Comparison of ENCODE assay signal across 15 cellular contexts in the genomic region with DNA sequence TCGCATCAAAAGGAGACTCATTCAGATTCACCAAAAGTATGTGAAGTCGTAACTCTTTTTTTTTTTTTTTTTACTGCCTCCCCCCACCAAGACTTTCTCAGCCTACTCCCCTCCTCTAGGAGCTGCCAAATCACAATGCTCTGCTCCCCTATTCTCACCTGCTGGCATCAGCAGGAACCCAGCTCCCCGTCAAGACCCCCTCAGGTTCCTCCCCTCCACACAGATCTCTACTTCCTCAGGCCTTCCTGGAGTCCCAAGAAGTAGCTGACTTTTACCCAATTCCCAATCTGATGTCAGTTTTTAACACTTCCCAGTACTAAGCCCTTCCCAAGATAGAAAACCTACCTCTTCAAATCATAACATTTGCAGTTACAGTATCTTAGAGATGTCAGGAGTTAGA. TPM values are rescaled to one million over a fixed set of nuclear protein-coding genes. Genes with fewer than 3 reads are reported as not detected.
A peak's percentile ranks its signal among the peaks of the same experiment; 100 is the strongest.
DNase-seq lines count a peak whose midpoint lies in the region; ATAC-seq and TF ChIP-seq lines count a peak whose summit lies in the region.
"Had no signal": no experiment of that assay in that cellular context is flagged by ENCODE, and none has a peak within 500 bp of the region (broad histone marks: within the 10 kb centered on the region; RNA-seq: fewer than 3 reads in every experiment).

No MANE protein-coding gene starts in this region.

- H3K36me3 ChIP-seq in OCI-LY3 (replicated peaks; ENCODE audit: low read depth, low read length), result no peaks in the 10 kb centered on the region

- H2AFZ ChIP-seq in OCI-LY3 (ENCODE audit: low read depth, low read length), result no peak overlapping the region
- H2AFZ ChIP-seq: PC-9 had no signal

- H3K4me3 ChIP-seq in OCI-LY3 (ENCODE audit: low read length), result no peak overlapping the region
- H3K4me3 ChIP-seq: BLaER1 treated with 17β-estradiol and CSF1 and Interleukin-3, amounts not matched to agents 10 nM and 100 nM; PC-9 had no signal

- peaks cover 31 to 66% of the 10 kb centered on the region in 2 donors for H3K4me1 Mint-ChIP-seq in natural killer cell treated with Interleukin-12 subunit alpha and Interleukin-12 subunit beta and Interleukin-15 and Interleukin-18, amount 100 ng/mL, for 72 hours (ENCODE audit: low read depth in 2 of 2)
- H3K4me1 Mint-ChIP-seq in natural killer cell (peaks cover 34 to 35% of the 10 kb centered on the region in 2 donors), endothelial cell (ENCODE audit: unreplicated experiment) (peaks cover 77% of the 10 kb centered on the region)

- no peak for DNase-seq in natural killer cell treated with Interleukin-12 subunit alpha and Interleukin-12 subunit beta and Interleukin-15 and Interleukin-18, amount 100 ng/mL, for 72 hours (ENCODE audit: low spot score)
- DNase-seq in natural killer cell, result no peak
- DNase-seq in endothelial cell (ENCODE audit: low spot score), result no peak
- DNase-seq in A172 (ENCODE audit: low spot score), result no peak
- no peak for DNase-seq in MV-4-11 (lab: John Stamatoyannopoulos, UW)
- DNase-seq: Kasumi-1, NCI-H146, NCI-H2107, NCI-H226, NCI-H69, PC-9 had no signal

- H3K36me3 Mint-ChIP-seq in natural killer cell treated with Interleukin-12 subunit alpha and Interleukin-12 subunit beta and Interleukin-15 and Interleukin-18, amount 100 ng/mL, for 72 hours, result no peaks in the 10 kb centered on the region
- H3K36me3 Mint-ChIP-seq in natural killer cell (no peaks in the 10 kb centered on the region), endothelial cell (ENCODE audit: low read depth, unreplicated experiment) (peaks cover 20% of the 10 kb centered on the region)

- H3K27me3 ChIP-seq in OCI-LY3 (ENCODE audit: low read depth, low read length), result no peaks in the 10 kb centered on the region
- H3K27me3 ChIP-seq: BLaER1 treated with 17β-estradiol and CSF1 and Interleukin-3, amounts not matched to agents 10 nM and 100 nM had no signal

- no peaks in the 10 kb centered on the region for H3K9me3 ChIP-seq in OCI-LY3 (ENCODE audit: insufficient read depth, low read length)

- H3K27me3 Mint-ChIP-seq in natural killer cell treated with Interleukin-12 subunit alpha and Interleukin-12 subunit beta and Interleukin-15 and Interleukin-18, amount 100 ng/mL, for 72 hours, result no peaks in the 10 kb centered on the region
- H3K27me3 Mint-ChIP-seq in natural killer cell (ENCODE audit: low read depth in 2 of 2), result no peaks in the 10 kb centered on the region
- peaks cover 7% of the 10 kb centered on the region for H3K27me3 Mint-ChIP-seq in endothelial cell (ENCODE audit: unreplicated experiment)

- H3K4me3 Mint-ChIP-seq in natural killer cell treated with Interleukin-12 subunit alpha and Interleukin-12 subunit beta and Interleukin-15 and Interleukin-18, amount 100 ng/mL, for 72 hours, result no peak overlapping the region
- H3K4me3 Mint-ChIP-seq in natural killer cell, result no peak overlapping the region
- H3K4me3 Mint-ChIP-seq in endothelial cell (ENCODE audit: unreplicated experiment), result no peak overlapping the region

- H3K9me3 Mint-ChIP-seq in natural killer cell treated with Interleukin-12 subunit alpha and Interleukin-12 subunit beta and Interleukin-15 and Interleukin-18, amount 100 ng/mL, for 72 hours, result no peaks in the 10 kb centered on the region
- H3K9me3 Mint-ChIP-seq in natural killer cell (no peaks in the 10 kb centered on the region), endothelial cell (ENCODE audit: unreplicated experiment) (no peaks in the 10 kb centered on the region)

- peak overlapping the region; percentile 18; the same call in 1 of the 2 replicates for H3K4me2 ChIP-seq in OCI-LY3 (ENCODE audit: low read length)
- H3K4me2 ChIP-seq: PC-9 had no signal

- peaks cover 73% of the 10 kb centered on the region for H3K4me1 ChIP-seq in OCI-LY3 (ENCODE audit: low read length)

- intact Hi-C loops in natural killer cell (cut with micrococcal nuclease), result loop anchor here (1.0 kb wide), 1 partner anchor 60 kb away; no protein-coding TSS in a partner anchor

- peak overlapping the region; percentile 92 for H3K27ac ChIP-seq in OCI-LY3 (ENCODE audit: low read length)
- H3K27ac ChIP-seq: PC-9 had no signal

- H3K9ac ChIP-seq in OCI-LY3 (ENCODE audit: low read length), result no peak overlapping the region

- peak overlapping the region; percentile 90 to 93 for H3K27ac Mint-ChIP-seq in natural killer cell treated with Interleukin-12 subunit alpha and Interleukin-12 subunit beta and Interleukin-15 and Interleukin-18, amount 100 ng/mL, for 72 hours
- H3K27ac Mint-ChIP-seq in natural killer cell (no peak overlapping the region), endothelial cell (ENCODE audit: unreplicated experiment) (peak overlapping the region; percentile 48)

- no peak for TF ChIP-seq CTCF in natural killer cell (IDR thresholded peaks at IDR 0.05)
- no peak for TF ChIP-seq CTCF in OCI-LY3 (IDR thresholded peaks at IDR 0.05; ENCODE audit: low read depth, low read length)
- TF ChIP-seq CTCF in endothelial cell (IDR thresholded peaks at IDR 0.05; ENCODE audit: unreplicated experiment), result no peak

- no peaks in the 10 kb centered on the region for H3K79me2 ChIP-seq in OCI-LY3 (ENCODE audit: low read length)

- no peak for ATAC-seq in natural killer cell treated with Interleukin-12 subunit alpha and Interleukin-12 subunit beta and Interleukin-15 and Interleukin-18, amount 100 ng/mL, for 72 hours
- ATAC-seq in natural killer cell (no peak), HG02678 (IDR thresholded peaks at IDR 0.05; ENCODE audit: unreplicated experiment) (no peak)
- ATAC-seq: Right ventricle myocardium inferior had no signal

- no peaks in the 10 kb centered on the region for H4K20me1 ChIP-seq in OCI-LY3 (ENCODE audit: insufficient read depth, low read length)

RNA-seq across cellular contexts. Expression of gene ARHGAP18, which starts 39.3 kb away (rescaled TPM):
- 10 to 100 TPM; 10.4 to 14.3 TPM for total RNA-seq in natural killer cell treated with Interleukin-12 subunit alpha and Interleukin-12 subunit beta and Interleukin-15 and Interleukin-18, amount 100 ng/mL, for 72 hours
- 10 to 100 TPM; 11.5 to 12.5 (median 11.8) TPM for total RNA-seq in natural killer cell
- 102 TPM for total RNA-seq in endothelial cell (ENCODE audit: unreplicated experiment)
- 112 and 140 TPM in 2 replicates for total RNA-seq in A172 (2014; rRNA removed; shearing (Covaris generic))

Comparison
In these comparisons a context has a peak if more than half of its experiments do, and no peak if none do; other contexts are left out.
1. H3K27ac Mint-ChIP-seq: peak in natural killer cell treated with Interleukin-12 subunit alpha and Interleukin-12 subunit beta and Interleukin-15 and Interleukin-18, amount 100 ng/mL, for 72 hours (2 of 2) and endothelial cell (single experiment); none in natural killer cell (0 of 2).